ENCODE assay signal across 28 cellular contexts in genomic region chr13:33072759-33073158, GRCh38. TPM values are rescaled to one million over a fixed set of nuclear protein-coding genes. Genes with fewer than 3 reads are reported as not detected.
"Had no signal": no experiment of that assay in that cellular context is flagged by ENCODE, and none has a peak within 500 bp of the region (broad histone marks: within the 10 kb centered on the region; RNA-seq: fewer than 3 reads in every experiment).

No MANE protein-coding gene starts in this region.

- H3K4me3 ChIP-seq: colonic mucosa, esophagus squamous epithelium, gastroesophageal sphincter, heart right ventricle had no signal

- H3K36me3 ChIP-seq: brain microvascular endothelial cell, colonic mucosa, esophagus squamous epithelium, gastroesophageal sphincter, heart right ventricle had no signal

- H3K4me1 Mint-ChIP-seq: activated CD4-positive, alpha-beta T cell treated with anti-CD3 and anti-CD28 coated beads for 36 hours; activated CD8-positive, alpha-beta memory T cell treated with anti-CD3 and anti-CD28 coated beads, Interleukin-2, amount 10 ng/mL, durations not matched to agents 7 days and 5 days; activated naive CD4-positive, alpha-beta T cell treated with anti-CD3 and anti-CD28 coated beads, Interleukin-2, amount 50 U/mL, for 24 hours; activated naive CD8-positive, alpha-beta T cell treated with anti-CD3 and anti-CD28 coated beads, Interleukin-2, amount 10 ng/mL, durations not matched to agents 7 days and 5 days; T-helper 17 cell had no signal

- ATAC-seq: activated CD8-positive, alpha-beta memory T cell treated with anti-CD3 and anti-CD28 coated beads, Interleukin-2, amount 10 ng/mL, durations not matched to agents 7 days and 5 days; activated CD8-positive, alpha-beta T cell treated with anti-CD3 and anti-CD28 coated beads, Interleukin-2, amount 10 ng/mL, durations not matched to agents 7 days and 5 days; gastroesophageal sphincter; heart right ventricle; T-helper 17 cell had no signal

- H3K4me3 Mint-ChIP-seq: activated CD4-positive, alpha-beta memory T cell treated with anti-CD3 and anti-CD28 coated beads for 36 hours; activated CD4-positive, alpha-beta T cell treated with anti-CD3 and anti-CD28 coated beads for 36 hours; activated CD4-positive, alpha-beta T cell treated with anti-CD3 and anti-CD28 coated beads, Interleukin-2, amount 10 ng/mL, durations not matched to agents 24 days and 14 days; activated CD8-positive, alpha-beta memory T cell treated with anti-CD3 and anti-CD28 coated beads, Interleukin-2, amount 10 ng/mL, durations not matched to agents 7 days and 5 days; activated CD8-positive, alpha-beta T cell treated with anti-CD3 and anti-CD28 coated beads, Interleukin-2, amount 10 ng/mL, durations not matched to agents 7 days and 5 days; activated naive CD4-positive, alpha-beta T cell treated with anti-CD3 and anti-CD28 coated beads for 36 hours; activated naive CD4-positive, alpha-beta T cell treated with anti-CD3 and anti-CD28 coated beads, Interleukin-2, amount 50 U/mL, for 24 hours; activated naive CD8-positive, alpha-beta T cell treated with anti-CD3 and anti-CD28 coated beads, Interleukin-2, amount 10 ng/mL, durations not matched to agents 7 days and 5 days; activated T-helper 1 cell treated with anti-CD3 and anti-CD28 coated beads, Interleukin-12 subunit alpha, Interleukin-12 subunit beta, Interleukin-2, Interleukin-4 antibody, amounts not matched to agents 30 ng/mL and 10 ng/mL and 1 ng/mL, durations not matched to agents 14 hours and 24 hours and 36 hours; T-helper 17 cell; T-helper 2 cell treated with Interferon-gamma antibody and Interleukin-4, amounts not matched to agents 5 μg/mL and 100 μg/mL, for 36 hours had no signal

- H3K27ac Mint-ChIP-seq: activated CD4-positive, alpha-beta memory T cell treated with anti-CD3 and anti-CD28 coated beads for 36 hours; activated CD4-positive, alpha-beta T cell treated with anti-CD3 and anti-CD28 coated beads for 36 hours; activated CD4-positive, alpha-beta T cell treated with anti-CD3 and anti-CD28 coated beads, Interleukin-2, amount 10 ng/mL, durations not matched to agents 24 days and 14 days; activated CD8-positive, alpha-beta memory T cell treated with anti-CD3 and anti-CD28 coated beads, Interleukin-2, amount 10 ng/mL, durations not matched to agents 7 days and 5 days; activated CD8-positive, alpha-beta T cell treated with anti-CD3 and anti-CD28 coated beads, Interleukin-2, amount 10 ng/mL, durations not matched to agents 7 days and 5 days; activated naive CD4-positive, alpha-beta T cell treated with anti-CD3 and anti-CD28 coated beads for 36 hours; activated naive CD4-positive, alpha-beta T cell treated with anti-CD3 and anti-CD28 coated beads, Interleukin-2, amount 50 U/mL, for 24 hours; activated naive CD8-positive, alpha-beta T cell treated with anti-CD3 and anti-CD28 coated beads, Interleukin-2, amount 10 ng/mL, durations not matched to agents 7 days and 5 days; activated T-helper 2 cell treated with anti-CD3 and anti-CD28 coated beads, Interferon-gamma antibody, Interleukin-2, Interleukin-4, amounts not matched to agents 10 μg/mL and 5 μg/mL and 100 μg/mL, durations not matched to agents 14 hours and 24 hours and 36 hours; T-helper 17 cell; T-helper 2 cell treated with Interferon-gamma antibody and Interleukin-4, amounts not matched to agents 5 μg/mL and 100 μg/mL, for 36 hours had no signal

- H3K27me3 ChIP-seq: brain microvascular endothelial cell, colonic mucosa, esophagus squamous epithelium, gastroesophageal sphincter, heart right ventricle had no signal

- H3K4me1 ChIP-seq: colonic mucosa, esophagus squamous epithelium, heart right ventricle had no signal

- H3K27ac ChIP-seq: brain microvascular endothelial cell, colonic mucosa, epithelial cell of prostate, esophagus squamous epithelium, gastroesophageal sphincter, heart right ventricle had no signal

- H3K27me3 Mint-ChIP-seq: activated CD4-positive, alpha-beta memory T cell treated with anti-CD3 and anti-CD28 coated beads for 36 hours; activated CD4-positive, alpha-beta T cell treated with anti-CD3 and anti-CD28 coated beads for 36 hours; activated naive CD4-positive, alpha-beta T cell treated with anti-CD3 and anti-CD28 coated beads, Interleukin-2, amount 50 U/mL, for 24 hours had no signal

- H3K9me3 ChIP-seq: colonic mucosa, esophagus squamous epithelium, gastroesophageal sphincter, heart right ventricle had no signal

- H3K9me3 Mint-ChIP-seq: activated CD4-positive, alpha-beta memory T cell treated with anti-CD3 and anti-CD28 coated beads for 36 hours; activated naive CD4-positive, alpha-beta T cell treated with anti-CD3 and anti-CD28 coated beads for 36 hours; activated naive CD4-positive, alpha-beta T cell treated with anti-CD3 and anti-CD28 coated beads, Interleukin-2, amount 50 U/mL, for 24 hours; activated naive CD8-positive, alpha-beta T cell treated with anti-CD3 and anti-CD28 coated beads, Interleukin-2, amount 10 ng/mL, durations not matched to agents 7 days and 5 days; activated T-helper 1 cell treated with anti-CD3 and anti-CD28 coated beads, Interleukin-12 subunit alpha, Interleukin-12 subunit beta, Interleukin-2, Interleukin-4 antibody, amounts not matched to agents 30 ng/mL and 10 ng/mL and 1 ng/mL, durations not matched to agents 14 hours and 24 hours and 36 hours; activated T-helper 2 cell treated with anti-CD3 and anti-CD28 coated beads, Interferon-gamma antibody, Interleukin-2, Interleukin-4, amounts not matched to agents 10 μg/mL and 5 μg/mL and 100 μg/mL, durations not matched to agents 14 hours and 24 hours and 36 hours; T-helper 2 cell treated with Interferon-gamma antibody and Interleukin-4, amounts not matched to agents 5 μg/mL and 100 μg/mL, for 36 hours had no signal

- H3K36me3 Mint-ChIP-seq: activated CD4-positive, alpha-beta memory T cell treated with anti-CD3 and anti-CD28 coated beads for 36 hours; activated CD8-positive, alpha-beta memory T cell treated with anti-CD3 and anti-CD28 coated beads, Interleukin-2, amount 10 ng/mL, durations not matched to agents 7 days and 5 days; activated naive CD4-positive, alpha-beta T cell treated with anti-CD3 and anti-CD28 coated beads, Interleukin-2, amount 50 U/mL, for 24 hours; activated naive CD8-positive, alpha-beta T cell treated with anti-CD3 and anti-CD28 coated beads, Interleukin-2, amount 10 ng/mL, durations not matched to agents 7 days and 5 days had no signal

- DNase-seq: activated CD4-positive, alpha-beta memory T cell treated with anti-CD3 and anti-CD28 coated beads for 36 hours; activated CD4-positive, alpha-beta T cell treated with anti-CD3 and anti-CD28 coated beads for 36 hours; activated CD4-positive, CD25-positive, alpha-beta regulatory T cell; activated CD4-positive, CD25-positive, alpha-beta regulatory T cell treated with anti-CD3 and anti-CD28 coated beads, Interleukin-2, amount 50 U/mL, for 72 hours; activated CD8-positive, alpha-beta memory T cell treated with anti-CD3 and anti-CD28 coated beads, Interleukin-2, amount 10 ng/mL, durations not matched to agents 7 days and 5 days; activated CD8-positive, alpha-beta memory T cell treated with anti-CD3 and anti-CD28 coated beads, Interleukin-2, amount 50 U/mL, for 4 hours; activated CD8-positive, alpha-beta T cell treated with anti-CD3 and anti-CD28 coated beads, Interleukin-2, amount 10 ng/mL, durations not matched to agents 7 days and 5 days; activated effector memory CD4-positive, alpha-beta T cell treated with anti-CD3 and anti-CD28 coated beads, Interleukin-2, amount 50 U/mL, for 16 hours; activated naive CD8-positive, alpha-beta T cell treated with anti-CD3 and anti-CD28 coated beads, Interleukin-2, amount 10 ng/mL, durations not matched to agents 7 days and 5 days; activated T-cell treated with anti-CD3 and anti-CD28 coated beads, Interleukin-2, amount 50 U/mL, for 1 hour; activated T-cell treated with anti-CD3 and anti-CD28 coated beads, Interleukin-2, amount 50 U/mL, for 48 hours; brain microvascular endothelial cell; colonic mucosa; effector memory CD4-positive, alpha-beta T cell; esophagus squamous epithelium; heart right ventricle; T-helper 17 cell; T1000 had no signal

RNA-seq across cellular contexts. Expression of gene KL, which starts 56.5 kb away (rescaled TPM):
- total RNA-seq: bronchial epithelial cell, T-helper 17 cell had no signal
- polyA plus RNA-seq: fibroblast of lung had no signal
